21 cellular contexts compared by ENCODE assay signal in genomic region chr4:113955411-113955810, GRCh38. TPM values are rescaled to one million over a fixed set of nuclear protein-coding genes. Genes with fewer than 3 reads are reported as not detected.
"Had no signal": no experiment of that assay in that cellular context is flagged by ENCODE, and none has a peak within 500 bp of the region (broad histone marks: within the 10 kb centered on the region; RNA-seq: fewer than 3 reads in every experiment).

No MANE protein-coding gene starts in this region.

- H3K9me3 Mint-ChIP-seq: activated B cell treated with CpG ODN at 0.5 μM for 24 hours; activated CD4-positive, alpha-beta T cell treated with anti-CD3 and anti-CD28 coated beads, Interleukin-2, amount 10 ng/mL, durations not matched to agents 24 days and 14 days; activated T-cell treated with anti-CD3 and anti-CD28 coated beads, Interleukin-2, amount 50 U/mL, for 72 hours; natural killer cell treated with Interleukin-12 subunit alpha and Interleukin-12 subunit beta and Interleukin-15 and Interleukin-18, amount 100 ng/mL, for 72 hours had no signal

- H3K4me3 Mint-ChIP-seq: activated B cell treated with CpG ODN at 0.5 μM for 24 hours; activated CD4-positive, alpha-beta T cell treated with anti-CD3 and anti-CD28 coated beads, Interleukin-2, amount 10 ng/mL, durations not matched to agents 24 days and 14 days; activated CD8-positive, alpha-beta T cell treated with anti-CD3 and anti-CD28 coated beads, Interleukin-2, amount 10 ng/mL, durations not matched to agents 7 days and 5 days; activated naive CD8-positive, alpha-beta T cell; activated T-cell treated with anti-CD3 and anti-CD28 coated beads, Interleukin-2, amount 50 U/mL, for 72 hours; natural killer cell treated with Interleukin-12 subunit alpha and Interleukin-12 subunit beta and Interleukin-15 and Interleukin-18, amount 100 ng/mL, for 72 hours had no signal

- H3K27ac Mint-ChIP-seq: activated B cell treated with CpG ODN at 0.5 μM for 24 hours; activated CD4-positive, alpha-beta T cell treated with anti-CD3 and anti-CD28 coated beads, Interleukin-2, amount 10 ng/mL, durations not matched to agents 24 days and 14 days; activated CD8-positive, alpha-beta T cell treated with anti-CD3 and anti-CD28 coated beads, Interleukin-2, amount 10 ng/mL, durations not matched to agents 7 days and 5 days; activated naive CD8-positive, alpha-beta T cell; activated T-cell treated with anti-CD3 and anti-CD28 coated beads, Interleukin-2, amount 50 U/mL, for 72 hours; natural killer cell treated with Interleukin-12 subunit alpha and Interleukin-12 subunit beta and Interleukin-15 and Interleukin-18, amount 100 ng/mL, for 72 hours had no signal

- H3K36me3 Mint-ChIP-seq: activated naive CD8-positive, alpha-beta T cell; natural killer cell treated with Interleukin-12 subunit alpha and Interleukin-12 subunit beta and Interleukin-15 and Interleukin-18, amount 100 ng/mL, for 72 hours had no signal

- DNase-seq: activated B cell treated with CpG ODN at 0.5 μM for 24 hours; activated CD4-positive, alpha-beta T cell treated with anti-CD3 and anti-CD28 coated beads, Interleukin-2, amount 10 ng/mL, durations not matched to agents 24 days and 14 days; activated CD8-positive, alpha-beta memory T cell treated with anti-CD3 and anti-CD28 coated beads, Interleukin-2, amount 50 U/mL, for 48 hours; activated CD8-positive, alpha-beta T cell treated with anti-CD3 and anti-CD28 coated beads, Interleukin-2, amount 10 ng/mL, durations not matched to agents 7 days and 5 days; activated gamma-delta T cell treated with Interleukin-2 at 50 U/mL for 16 hours; activated T-cell treated with anti-CD3 and anti-CD28 coated beads, Interleukin-2, amount 50 U/mL, for 72 hours; amniotic stem cell; foreskin fibroblast; hypothalamus; mesenchymal stem cell; posterior cingulate gyrus; retina; stimulated activated CD4-positive, alpha-beta T cell treated with anti-CD3 and anti-CD28 coated beads, Interleukin-15, amount 100 ng/mL, for 24 hours; stimulated activated CD4-positive, alpha-beta T cell treated with anti-CD3 and anti-CD28 coated beads, Interleukin-4, amount 100 ng/mL, for 1 hour; stimulated activated naive CD4-positive, alpha-beta T cell; substantia nigra; uterus had no signal

- H3K36me3 ChIP-seq: esophagus muscularis mucosa, tibial nerve, uterus had no signal

- H3K9me3 ChIP-seq: esophagus muscularis mucosa, tibial nerve, uterus had no signal

- ATAC-seq: activated CD8-positive, alpha-beta T cell treated with anti-CD3 and anti-CD28 coated beads, Interleukin-2, amount 10 ng/mL, durations not matched to agents 7 days and 5 days; activated T-cell treated with anti-CD3 and anti-CD28 coated beads, Interleukin-2, amount 50 U/mL, for 72 hours; natural killer cell treated with Interleukin-12 subunit alpha and Interleukin-12 subunit beta and Interleukin-15 and Interleukin-18, amount 100 ng/mL, for 72 hours had no signal

- H3K27me3 ChIP-seq: esophagus muscularis mucosa, tibial nerve, uterus had no signal

- H3K27ac ChIP-seq: esophagus muscularis mucosa, tibial nerve, uterus had no signal

- H3K4me3 ChIP-seq: esophagus muscularis mucosa, tibial nerve, uterus had no signal

RNA-seq across cellular contexts. Expression of gene ARSJ, which starts 24.0 kb away (rescaled TPM):
- total RNA-seq: activated B cell treated with CpG ODN at 0.5 μM for 24 hours; activated CD4-positive, alpha-beta T cell treated with anti-CD3 and anti-CD28 coated beads, Interleukin-2, amount 10 ng/mL, durations not matched to agents 24 days and 14 days; activated CD8-positive, alpha-beta T cell treated with anti-CD3 and anti-CD28 coated beads, Interleukin-2, amount 10 ng/mL, durations not matched to agents 7 days and 5 days; activated T-cell treated with anti-CD3 and anti-CD28 coated beads, Interleukin-2, amount 50 U/mL, for 72 hours had no signal
